ENCODE assay signal across 8 cellular contexts in the genomic region with DNA sequence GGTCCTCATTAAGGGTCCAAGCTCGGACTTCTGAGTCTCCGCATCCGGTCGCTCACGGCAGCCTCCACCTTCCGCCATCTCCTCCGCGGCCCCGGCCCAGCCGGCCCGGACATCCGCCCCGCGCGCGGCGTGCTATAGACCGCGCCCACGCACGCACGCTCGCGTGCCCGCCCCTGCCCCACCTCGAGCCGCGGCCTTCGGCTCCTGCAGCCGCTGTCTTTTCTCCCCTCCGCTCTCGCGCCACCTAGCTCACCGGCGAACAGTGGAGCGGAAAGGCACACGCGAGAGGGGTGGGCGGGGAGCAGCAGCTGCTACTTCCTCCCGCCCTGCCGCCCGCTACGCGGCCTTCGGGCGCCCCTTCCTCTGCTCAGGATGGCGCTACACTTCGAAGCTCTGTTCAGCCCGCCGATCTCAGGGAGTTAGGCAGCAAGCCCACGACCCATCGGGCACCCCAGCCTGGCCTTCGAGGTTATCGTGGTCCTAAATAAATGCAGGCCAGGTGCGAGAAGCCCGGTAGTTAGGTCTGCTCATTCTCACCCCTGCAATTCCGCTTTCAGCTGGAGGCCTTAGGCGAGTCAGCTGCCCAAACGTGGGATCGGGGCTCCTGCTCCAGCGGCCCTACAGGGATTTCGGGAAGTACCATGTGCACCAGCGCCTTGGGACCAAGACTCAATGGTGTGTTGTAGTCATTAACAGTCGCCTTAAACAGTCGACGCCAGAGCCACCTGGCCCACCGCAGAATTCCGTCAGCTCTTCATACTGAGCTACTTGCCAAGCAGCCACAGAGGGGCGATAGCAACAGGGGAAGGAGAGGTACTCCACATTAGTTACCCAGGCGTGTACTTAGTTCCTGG. TPM values are rescaled to one million over a fixed set of nuclear protein-coding genes. Genes with fewer than 3 reads are reported as not detected.
DNase-seq lines count a peak whose midpoint lies in the region; ATAC-seq and TF ChIP-seq lines count a peak whose summit lies in the region.

A gene with protein sequence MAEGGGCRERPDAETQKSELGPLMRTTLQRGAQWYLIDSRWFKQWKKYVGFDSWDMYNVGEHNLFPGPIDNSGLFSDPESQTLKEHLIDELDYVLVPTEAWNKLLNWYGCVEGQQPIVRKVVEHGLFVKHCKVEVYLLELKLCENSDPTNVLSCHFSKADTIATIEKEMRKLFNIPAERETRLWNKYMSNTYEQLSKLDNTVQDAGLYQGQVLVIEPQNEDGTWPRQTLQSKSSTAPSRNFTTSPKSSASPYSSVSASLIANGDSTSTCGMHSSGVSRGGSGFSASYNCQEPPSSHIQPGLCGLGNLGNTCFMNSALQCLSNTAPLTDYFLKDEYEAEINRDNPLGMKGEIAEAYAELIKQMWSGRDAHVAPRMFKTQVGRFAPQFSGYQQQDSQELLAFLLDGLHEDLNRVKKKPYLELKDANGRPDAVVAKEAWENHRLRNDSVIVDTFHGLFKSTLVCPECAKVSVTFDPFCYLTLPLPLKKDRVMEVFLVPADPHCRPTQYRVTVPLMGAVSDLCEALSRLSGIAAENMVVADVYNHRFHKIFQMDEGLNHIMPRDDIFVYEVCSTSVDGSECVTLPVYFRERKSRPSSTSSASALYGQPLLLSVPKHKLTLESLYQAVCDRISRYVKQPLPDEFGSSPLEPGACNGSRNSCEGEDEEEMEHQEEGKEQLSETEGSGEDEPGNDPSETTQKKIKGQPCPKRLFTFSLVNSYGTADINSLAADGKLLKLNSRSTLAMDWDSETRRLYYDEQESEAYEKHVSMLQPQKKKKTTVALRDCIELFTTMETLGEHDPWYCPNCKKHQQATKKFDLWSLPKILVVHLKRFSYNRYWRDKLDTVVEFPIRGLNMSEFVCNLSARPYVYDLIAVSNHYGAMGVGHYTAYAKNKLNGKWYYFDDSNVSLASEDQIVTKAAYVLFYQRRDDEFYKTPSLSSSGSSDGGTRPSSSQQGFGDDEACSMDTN (minus strand): TSS at position 107 of the 854 bp plus-strand sequence. CDS start 29 bp downstream, at position 78.

- H3K27me3 ChIP-seq in GM23338 (ENCODE audit: insufficient read depth), result no peaks in the 10 kb centered on the region

- no peaks in the 10 kb centered on the region for H3K9me2 ChIP-seq in GM23338 (ENCODE audit: insufficient read depth)

- H3K27me3 Mint-ChIP-seq in GM23338 (ENCODE audit: insufficient read depth, low read depth, poor library complexity), result peaks cover 3% of the 10 kb centered on the region
- no peaks in the 10 kb centered on the region for H3K27me3 Mint-ChIP-seq in naive B cell
- no peaks in the 10 kb centered on the region for H3K27me3 Mint-ChIP-seq in stimulated activated memory B cell treated with anti-CD40 and anti-IgM and Interleukin-4, amounts not matched to agents 10 μg/mL and 1 μg/mL and 100 μg/mL, for 72 hours

- no peaks in the 10 kb centered on the region for H3K36me3 ChIP-seq in GM23338 (ENCODE audit: insufficient read depth)

- peak; percentile 89 for ATAC-seq in GM23338
- peak; percentile 83 to 84 for ATAC-seq in naive B cell (ENCODE audit: low read depth in 2 of 2)
- peak; percentile 97 for ATAC-seq in stimulated activated memory B cell treated with anti-CD40 and anti-IgM and Interleukin-4, amounts not matched to agents 10 μg/mL and 1 μg/mL and 100 μg/mL, for 72 hours

- peak; percentile 91 for DNase-seq in Daoy (ENCODE audit: low read depth)
- DNase-seq in GM23338 (ENCODE audit: low spot score), result peak; percentile 88
- peak; percentile 87 for DNase-seq in LHCN-M2 (ENCODE audit: low read depth)
- DNase-seq in RKO (ENCODE audit: low spot score), result peak; percentile 92
- peak; percentile 92 for DNase-seq in activated T-helper 1 cell treated with Interleukin-2 at 50 U/mL for 16 hours (ENCODE audit: low read depth)
- peak; percentile 81 for DNase-seq in fibroblast of gingiva (ENCODE audit: low read depth)
- peak; percentile 94 for DNase-seq in naive B cell

- H3K27ac Mint-ChIP-seq in GM23338, result peak within 1 kb of the TSS; percentile 90
- peak within 1 kb of the TSS; percentile 97 to 99 (median 98) for H3K27ac Mint-ChIP-seq in naive B cell
- peak within 1 kb of the TSS; percentile 99 for H3K27ac Mint-ChIP-seq in stimulated activated memory B cell treated with anti-CD40 and anti-IgM and Interleukin-4, amounts not matched to agents 10 μg/mL and 1 μg/mL and 100 μg/mL, for 72 hours

- H3K4me1 Mint-ChIP-seq in GM23338 (peaks cover 13% of the 10 kb centered on the region; the same call in 2 of the 3 replicates), naive B cell (peaks cover 46 to 73% (median 68%) of the 10 kb centered on the region in 3 donors)
- peaks cover 61% of the 10 kb centered on the region for H3K4me1 Mint-ChIP-seq in stimulated activated memory B cell treated with anti-CD40 and anti-IgM and Interleukin-4, amounts not matched to agents 10 μg/mL and 1 μg/mL and 100 μg/mL, for 72 hours

- peak; percentile 43 to 71 for TF ChIP-seq CTCF in GM23338 (conservative IDR thresholded peaks at IDR 0.05; ENCODE audit: low read depth in 2 of 2)

- no peaks in the 10 kb centered on the region for H4K20me1 ChIP-seq in GM23338 (replicated peaks; ENCODE audit: insufficient read depth)

- H3K36me3 Mint-ChIP-seq in GM23338 (ENCODE audit: low read depth) (peaks cover 5% of the 10 kb centered on the region; the same call in 2 of the 3 replicates), naive B cell (no peaks in the 10 kb centered on the region)
- H3K36me3 Mint-ChIP-seq in stimulated activated memory B cell treated with anti-CD40 and anti-IgM and Interleukin-4, amounts not matched to agents 10 μg/mL and 1 μg/mL and 100 μg/mL, for 72 hours, result peaks cover 19% of the 10 kb centered on the region

- peaks cover 14% of the 10 kb centered on the region; the same call in 1 of the 2 replicates for H3F3A ChIP-seq in GM23338 (replicated peaks; ENCODE audit: low read depth)

- H3K9me3 Mint-ChIP-seq in GM23338, result no peaks in the 10 kb centered on the region; the same call in 2 of the 3 replicates
- H3K9me3 Mint-ChIP-seq in naive B cell, result peaks cover 0 to 2% (median 0%) of the 10 kb centered on the region in 7 donors
- no peaks in the 10 kb centered on the region for H3K9me3 Mint-ChIP-seq in stimulated activated memory B cell treated with anti-CD40 and anti-IgM and Interleukin-4, amounts not matched to agents 10 μg/mL and 1 μg/mL and 100 μg/mL, for 72 hours

- peak within 1 kb of the TSS; percentile 87 for H2AFZ ChIP-seq in GM23338

- H3K4me1 ChIP-seq in GM23338 (ENCODE audit: insufficient read depth), result 0 out of 2 replicates have a peak, but pooled peaks cover 8% of the 10 kb centered on the region

- peaks cover 25% of the 10 kb centered on the region for H3K79me2 ChIP-seq in GM23338 (replicated peaks; ENCODE audit: insufficient read depth)

- H3K4me3 Mint-ChIP-seq in GM23338 (peak within 1 kb of the TSS; percentile 92), naive B cell (peak within 1 kb of the TSS; percentile 86 to 98 (median 96))
- H3K4me3 Mint-ChIP-seq in stimulated activated memory B cell treated with anti-CD40 and anti-IgM and Interleukin-4, amounts not matched to agents 10 μg/mL and 1 μg/mL and 100 μg/mL, for 72 hours, result peak within 1 kb of the TSS; percentile 99

- H3K4me2 ChIP-seq in GM23338, result peak within 1 kb of the TSS; percentile 85

- peak within 1 kb of the TSS; percentile 92 for H3K27ac ChIP-seq in GM23338 (ENCODE audit: low read depth)

- H3K4me3 ChIP-seq in GM23338, result peak within 1 kb of the TSS; percentile 71

TF ChIP-seq in GM23338, 12 proteins besides CTCF, POLR2A, EP300 and RAD21 (continues in another document):
- TF ChIP-seq STAT1 (IDR thresholded peaks at IDR 0.05; ENCODE audit: unreplicated experiment) (no peak), CREB1 (CRISPR knock-in tag; IDR thresholded peaks at IDR 0.05; ENCODE audit: low read depth) (peak; percentile 15; the same call in 1 of the 2 replicates), NANOG (IDR thresholded peaks at IDR 0.05; ENCODE audit: borderline replicate concordance) (no peak), ZNF114 (CRISPR knock-in tag; IDR thresholded peaks at IDR 0.05) (no peak), EZH2phosphoT487 (IDR thresholded peaks at IDR 0.05; ENCODE audit: unreplicated experiment) (no peak), POLR2AphosphoS5 (IDR thresholded peaks at IDR 0.05; ENCODE audit: low read depth) (peak; percentile 66; the same call in 1 of the 2 replicates)
- TF ChIP-seq, protein P1, sequence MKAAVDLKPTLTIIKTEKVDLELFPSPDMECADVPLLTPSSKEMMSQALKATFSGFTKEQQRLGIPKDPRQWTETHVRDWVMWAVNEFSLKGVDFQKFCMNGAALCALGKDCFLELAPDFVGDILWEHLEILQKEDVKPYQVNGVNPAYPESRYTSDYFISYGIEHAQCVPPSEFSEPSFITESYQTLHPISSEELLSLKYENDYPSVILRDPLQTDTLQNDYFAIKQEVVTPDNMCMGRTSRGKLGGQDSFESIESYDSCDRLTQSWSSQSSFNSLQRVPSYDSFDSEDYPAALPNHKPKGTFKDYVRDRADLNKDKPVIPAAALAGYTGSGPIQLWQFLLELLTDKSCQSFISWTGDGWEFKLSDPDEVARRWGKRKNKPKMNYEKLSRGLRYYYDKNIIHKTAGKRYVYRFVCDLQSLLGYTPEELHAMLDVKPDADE (IDR thresholded peaks at IDR 0.05), result peak; percentile 20; the same call in 1 of the 2 replicates

RNA-seq across cellular contexts. Expression of the gene that starts here (rescaled TPM):
- 8.9 and 10.2 TPM in 2 replicates for total RNA-seq in Daoy (2014; rRNA removed; shearing (Covaris generic))
- 13.3 and 16.9 TPM in 2 replicates for total RNA-seq in GM23338 (2014; rRNA removed; shearing (Covaris generic))
- polyA plus RNA-seq in GM23338 (2016; fragmentation: Nextera tagmentation; extraction: Ambion mirVana), result 20.3 and 27.8 TPM in 2 replicates
- total RNA-seq in LHCN-M2 (2014; rRNA removed), result 8.5 and 11.0 TPM in 2 replicates
- 37.8 TPM for polyA plus RNA-seq in LHCN-M2 (2012)
- 10 to 100 TPM; 52.5 to 81.7 (median 60.9) TPM for polyA plus RNA-seq in naive B cell (ENCODE audit: low read depth in 6 of 6)

Comparison
In these comparisons a context has a peak if more than half of its experiments do, and no peak if none do; other contexts are left out.
1. Peak in every context shown above with its lines: DNase-seq, ATAC-seq, H3K4me3 ChIP-seq and H3K27ac ChIP-seq.